ENCODE assay signal across 16 cellular contexts in genomic region chr18:79447703-79448367, GRCh38.
A peak's percentile ranks its signal among the peaks of the same experiment; 100 is the strongest.
DNase-seq lines count a peak whose midpoint lies in the region; ATAC-seq lines count a peak whose summit lies in the region.
"Had no signal": no experiment of that assay in that cellular context is flagged by ENCODE, and none has a peak within 500 bp of the region (broad histone marks: within the 10 kb centered on the region; RNA-seq: fewer than 3 reads in every experiment).

No MANE protein-coding gene starts in this region.

- no peaks in the 10 kb centered on the region for H3K9me3 Mint-ChIP-seq in T-helper 2 cell treated with Interferon-gamma antibody and Interleukin-4, amounts not matched to agents 5 μg/mL and 100 μg/mL, for 36 hours
- H3K9me3 Mint-ChIP-seq: neural crest cell had no signal

- no peak overlapping the region for H3K4me3 Mint-ChIP-seq in T-helper 2 cell treated with Interferon-gamma antibody and Interleukin-4, amounts not matched to agents 5 μg/mL and 100 μg/mL, for 36 hours
- H3K4me3 Mint-ChIP-seq: neural crest cell had no signal

- peaks cover 17% of the 10 kb centered on the region for H3K36me3 Mint-ChIP-seq in T-helper 2 cell treated with Interferon-gamma antibody and Interleukin-4, amounts not matched to agents 5 μg/mL and 100 μg/mL, for 36 hours (ENCODE audit: low read depth)

- no peak overlapping the region for H3K27ac Mint-ChIP-seq in T-helper 2 cell treated with Interferon-gamma antibody and Interleukin-4, amounts not matched to agents 5 μg/mL and 100 μg/mL, for 36 hours

- peak; percentile 24 for DNase-seq in stimulated activated CD4-positive, alpha-beta T cell treated with anti-CD3 and anti-CD28 coated beads, Interleukin-2, amount 100 ng/mL, for 4 hours (ENCODE audit: low read depth)
- DNase-seq in stimulated activated CD4-positive, alpha-beta T cell treated with anti-CD3 and anti-CD28 coated beads, Interleukin-12 subunit alpha, Interleukin-12 subunit beta, amount 100 ng/mL, for 4 hours = no peak
- peak; percentile 11 for DNase-seq in T-helper 2 cell treated with Interferon-gamma antibody and Interleukin-4, amounts not matched to agents 5 μg/mL and 100 μg/mL, for 36 hours (ENCODE audit: low spot score)
- peak; percentile 23 for DNase-seq in fibroblast of peridontal ligament (ENCODE audit: extremely low read depth)
- no peak for DNase-seq in SHP77 (lab: John Stamatoyannopoulos, UW)
- DNase-seq in GF-D8 (lab: John Stamatoyannopoulos, UW) = no peak
- DNase-seq: activated CD4-positive, alpha-beta T cell treated with anti-CD3 and anti-CD28 coated beads, Interleukin-2, amount 50 U/mL, for 4 hours; activated gamma-delta T cell treated with Interleukin-2 at 50 U/mL for 16 hours; kidney; mesendoderm; NCI-H146; stimulated activated CD8-positive, alpha-beta memory T cell treated with anti-CD3 and anti-CD28 coated beads, Interleukin-4, amount 100 ng/mL, for 48 hours; tibial artery had no signal

- H3K4me1 Mint-ChIP-seq in T-helper 2 cell treated with Interferon-gamma antibody and Interleukin-4, amounts not matched to agents 5 μg/mL and 100 μg/mL, for 36 hours (ENCODE audit: low read depth) = peaks cover 5% of the 10 kb centered on the region

- no peak for ATAC-seq in HG03442 (IDR thresholded peaks at IDR 0.05; ENCODE audit: unreplicated experiment)
- ATAC-seq: Right ventricle myocardium inferior had no signal

- H3K27me3 Mint-ChIP-seq in T-helper 2 cell treated with Interferon-gamma antibody and Interleukin-4, amounts not matched to agents 5 μg/mL and 100 μg/mL, for 36 hours (ENCODE audit: low read depth) = no peaks in the 10 kb centered on the region

Comparison
In these comparisons a context has a peak if more than half of its experiments do, and no peak if none do; other contexts are left out.
1. DNase-seq: peak in stimulated activated CD4-positive, alpha-beta T cell treated with anti-CD3 and anti-CD28 coated beads, Interleukin-2, amount 100 ng/mL, for 4 hours (single experiment), T-helper 2 cell treated with Interferon-gamma antibody and Interleukin-4, amounts not matched to agents 5 μg/mL and 100 μg/mL, for 36 hours (single experiment) and fibroblast of peridontal ligament (single experiment); none in stimulated activated CD4-positive, alpha-beta T cell treated with anti-CD3 and anti-CD28 coated beads, Interleukin-12 subunit alpha, Interleukin-12 subunit beta, amount 100 ng/mL, for 4 hours (single experiment), SHP77 (0 of 2) and GF-D8 (single experiment).